ENCODE assay signal across 8 cellular contexts in genomic region chrX:15761564-15762191, GRCh38. TPM values are rescaled to one million over a fixed set of nuclear protein-coding genes. Genes with fewer than 3 reads are reported as not detected.
DNase-seq lines count a peak whose midpoint lies in the region; ATAC-seq and TF ChIP-seq lines count a peak whose summit lies in the region.

No MANE protein-coding gene starts in this region.

- H3K9me3 Mint-ChIP-seq in GM23338, result peaks cover 3% of the 10 kb centered on the region; the same call in 1 of the 3 replicates

- H3K79me2 ChIP-seq in GM23338 (replicated peaks; ENCODE audit: insufficient read depth), result no peaks in the 10 kb centered on the region

- no peak overlapping the region for H2AFZ ChIP-seq in GM23338

- H3K36me3 ChIP-seq in GM23338 (ENCODE audit: insufficient read depth), result no peaks in the 10 kb centered on the region

- H3F3A ChIP-seq in GM23338 (replicated peaks; ENCODE audit: low read depth), result no peaks in the 10 kb centered on the region

- DNase-seq in NCI-H446 (lab: John Stamatoyannopoulos, UW), result peak; percentile 0 to 6
- DNase-seq in NCI-H446 treated with DMSO at 0.1 percent for 48 hours (lab: John Stamatoyannopoulos, UW), result no peak
- peak; percentile 70 for DNase-seq in GM23338 (ENCODE audit: low spot score)
- peak; percentile 49 for DNase-seq in RKO (ENCODE audit: low spot score)
- peak; percentile 39 for DNase-seq in central memory CD4-positive, alpha-beta T cell
- DNase-seq in medulla oblongata (ENCODE audit: extremely low spot score), result peak; percentile 60
- DNase-seq in HK-2 (ENCODE audit: unreplicated experiment), result no peak
- no peak for DNase-seq in NCI-H187 (lab: John Stamatoyannopoulos, UW)

- no peak overlapping the region for H3K27ac ChIP-seq in GM23338 (ENCODE audit: low read depth)

- H3K4me2 ChIP-seq in GM23338, result no peak overlapping the region

- peaks cover 10% of the 10 kb centered on the region for H3K4me1 Mint-ChIP-seq in GM23338

- ATAC-seq in GM23338, result peak; percentile 79

- no peaks in the 10 kb centered on the region for H3K4me1 ChIP-seq in GM23338 (ENCODE audit: insufficient read depth)

- H3K4me3 ChIP-seq in GM23338, result no peak overlapping the region

- no peak overlapping the region for H3K4me3 Mint-ChIP-seq in GM23338

- peak; percentile 73 to 78 for TF ChIP-seq CTCF in GM23338 (conservative IDR thresholded peaks at IDR 0.05; ENCODE audit: low read depth in 2 of 2)

- H3K9me2 ChIP-seq in GM23338 (ENCODE audit: insufficient read depth), result no peaks in the 10 kb centered on the region

- peaks cover 17% of the 10 kb centered on the region for H3K36me3 Mint-ChIP-seq in GM23338 (ENCODE audit: low read depth)

- no peak overlapping the region for H3K27ac Mint-ChIP-seq in GM23338

- H4K20me1 ChIP-seq in GM23338 (replicated peaks; ENCODE audit: insufficient read depth), result no peaks in the 10 kb centered on the region

- H3K27me3 ChIP-seq in GM23338 (ENCODE audit: insufficient read depth), result no peaks in the 10 kb centered on the region

- H3K27me3 Mint-ChIP-seq in GM23338 (ENCODE audit: insufficient read depth, low read depth, poor library complexity), result peaks cover 2% of the 10 kb centered on the region

TF ChIP-seq in GM23338, 12 proteins besides CTCF, POLR2A, EP300 and RAD21:
- TF ChIP-seq STAT1 (IDR thresholded peaks at IDR 0.05; ENCODE audit: unreplicated experiment) (no peak), NANOG (IDR thresholded peaks at IDR 0.05; ENCODE audit: borderline replicate concordance) (no peak), ETS1 (IDR thresholded peaks at IDR 0.05) (no peak), POLR2AphosphoS5 (IDR thresholded peaks at IDR 0.05; ENCODE audit: low read depth) (no peak), ZNF114 (CRISPR knock-in tag; IDR thresholded peaks at IDR 0.05) (no peak), ZNF331 (CRISPR knock-in tag; IDR thresholded peaks at IDR 0.05; ENCODE audit: low read depth) (no peak), JUNB (IDR thresholded peaks at IDR 0.05; ENCODE audit: unreplicated experiment) (no peak)

RNA-seq across cellular contexts. Expression of gene CA5B, which starts 23.6 kb away (rescaled TPM):
- total RNA-seq in GM23338 (2014; rRNA removed; shearing (Covaris generic)), result 4.8 and 8.0 TPM in 2 replicates
- polyA plus RNA-seq in GM23338 (2016; fragmentation: Nextera tagmentation; extraction: Ambion mirVana), result 6.1 and 7.3 TPM in 2 replicates

RNA-seq across cellular contexts. Expression of gene ZRSR2, which starts 28.6 kb away (rescaled TPM):
- 5.2 and 7.7 TPM in 2 replicates for total RNA-seq in GM23338 (2014; rRNA removed; shearing (Covaris generic))
- 40.9 and 45.1 TPM in 2 replicates for polyA plus RNA-seq in GM23338 (2016; fragmentation: Nextera tagmentation; extraction: Ambion mirVana)

Comparison
In these comparisons a context has a peak if more than half of its experiments do, and no peak if none do; other contexts are left out.
1. DNase-seq: peak in NCI-H446 (2 of 2), GM23338 (single experiment), RKO (single experiment), central memory CD4-positive, alpha-beta T cell (single experiment) and medulla oblongata (single experiment); none in NCI-H446 treated with DMSO at 0.1 percent for 48 hours (single experiment), HK-2 (single experiment) and NCI-H187 (0 of 2).